Comparison of ENCODE assay signal across 1 cellular context in the genomic region with DNA sequence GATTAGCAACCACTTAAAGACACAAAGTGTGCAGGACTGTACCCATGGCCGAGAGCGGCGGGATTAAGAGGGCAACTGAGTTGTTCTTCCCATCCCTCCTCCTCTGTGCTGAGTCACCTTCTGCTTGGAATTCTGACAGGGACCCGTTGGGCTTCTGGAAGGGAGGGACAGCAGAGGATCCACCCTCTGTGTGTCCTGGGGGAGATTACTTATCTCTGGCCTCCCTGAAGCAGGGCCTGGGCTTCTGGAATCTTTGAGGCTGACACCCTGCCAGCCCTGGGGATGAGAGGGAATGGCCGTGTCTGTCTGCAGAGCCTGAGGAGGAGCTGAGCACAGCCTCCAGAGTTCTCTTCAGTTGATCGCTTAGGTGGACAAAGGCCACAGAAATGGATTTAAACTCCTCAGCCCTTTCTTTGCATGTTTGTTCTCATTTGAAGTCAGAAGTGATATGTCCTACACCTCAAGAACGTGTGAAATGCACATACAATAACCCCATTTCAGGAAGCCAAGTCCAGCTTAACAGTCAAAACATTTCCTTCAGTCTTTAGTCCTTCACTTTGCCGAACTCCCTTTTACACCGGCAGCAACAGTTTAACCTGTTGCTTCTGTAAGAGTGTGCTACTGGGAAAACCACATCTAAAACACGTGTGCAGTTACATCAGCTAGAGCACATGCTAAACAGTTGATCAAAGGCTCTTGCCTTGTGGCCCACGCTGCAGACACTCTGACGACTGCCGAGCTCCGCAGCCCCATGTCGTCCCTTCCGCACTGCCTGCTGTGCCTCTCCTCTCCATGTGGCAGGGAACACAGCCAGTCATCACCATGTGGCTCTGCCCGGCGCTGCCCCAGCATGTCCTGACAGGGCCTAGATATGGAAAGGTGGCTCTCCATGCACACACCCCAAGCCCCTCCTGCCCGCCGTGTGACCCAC.
TF ChIP-seq lines count a peak whose summit lies in the region.

No MANE protein-coding gene starts in this region.

TF ChIP-seq in K562, 482 proteins besides CTCF, POLR2A, EP300 and RAD21 (continued from another document and continues in another):
- TF ChIP-seq DNMT1 (IDR thresholded peaks at IDR 0.05) (no peak), MAFG (tag; conservative IDR thresholded peaks at IDR 0.05) (peak; percentile 72), TARDBP (IDR thresholded peaks at IDR 0.05) (no peak), ZNF431 (CRISPR knock-in tag; IDR thresholded peaks at IDR 0.05) (peak; percentile 80), HMG20B (CRISPR knock-in tag; IDR thresholded peaks at IDR 0.05) (no peak), SNIP1 (IDR thresholded peaks at IDR 0.05; ENCODE audit: low read depth) (no peak), SAFB (IDR thresholded peaks at IDR 0.05; ENCODE audit: borderline replicate concordance, low read depth, low read length) (no peak), CBFB (CRISPR knock-in tag; IDR thresholded peaks at IDR 0.05) (peak; percentile 56; the same call in 1 of the 2 replicates), HNRNPK (IDR thresholded peaks at IDR 0.05; ENCODE audit: low read depth, low read length, poor library complexity, severe bottlenecking) (no peak), ZNF717 (CRISPR knock-in tag; IDR thresholded peaks at IDR 0.05) (no peak), RBM39 (optimal IDR thresholded peaks at IDR 0.05; ENCODE audit: low read depth, low read length) (no peak), HIVEP1 (CRISPR knock-in tag; IDR thresholded peaks at IDR 0.05) (peak; percentile 74; the same call in 1 of the 2 replicates), ZFP36 (IDR thresholded peaks at IDR 0.05; ENCODE audit: low read depth, low read length, partially characterized antibody) (no peak), FOXM1 (IDR thresholded peaks at IDR 0.05; ENCODE audit: low read depth) (no peak), FOXM1 (CRISPR knock-in tag; IDR thresholded peaks at IDR 0.05; ENCODE audit: low read depth) (no peak), ZNF785 (CRISPR knock-in tag; IDR thresholded peaks at IDR 0.05) (no peak), SMAD3 (CRISPR knock-in tag; conservative IDR thresholded peaks at IDR 0.05) (0 out of 2 replicates have a peak, but pooled peaks have one; percentile 10), CXXC5 (CRISPR knock-in tag; IDR thresholded peaks at IDR 0.05) (peak; percentile 72), TCFL5 (CRISPR knock-in tag; conservative IDR thresholded peaks at IDR 0.05) (no peak), NFE2 (IDR thresholded peaks at IDR 0.05; ENCODE audit: low read depth) (peak; percentile 90), C11orf30 (IDR thresholded peaks at IDR 0.05; ENCODE audit: low read depth) (peak; percentile 76), TBL1XR1 (IDR thresholded peaks at IDR 0.05; ENCODE audit: low read length in 2 of 2) (0 out of 4 replicates have a peak, but pooled peaks of 1 of the 2 experiments have one; percentile 39), ZNF184 (CRISPR knock-in tag; IDR thresholded peaks at IDR 0.05) (no peak), TEAD4 (IDR thresholded peaks at IDR 0.05; ENCODE audit: low read length) (peak; percentile 79), TEAD4 (CRISPR knock-in tag; IDR thresholded peaks at IDR 0.05; ENCODE audit: borderline replicate concordance) (no peak), ESRRA (IDR thresholded peaks at IDR 0.05; ENCODE audit: borderline replicate concordance, low read depth) (0 out of 2 replicates have a peak, but pooled peaks have one; percentile 16), E2F3 (CRISPR knock-in tag; IDR thresholded peaks at IDR 0.05) (peak; percentile 82), FOXK2 (conservative IDR thresholded peaks at IDR 0.05 in 1 of 2, IDR thresholded peaks at IDR 0.05 in 1 of 2; ENCODE audit: low read depth in 2 of 2) (no peak), SMC3 (conservative IDR thresholded peaks at IDR 0.05; ENCODE audit: insufficient read depth, low read depth, low read length) (0 out of 2 replicates have a peak, but pooled peaks have one; percentile 11), SMARCB1 (IDR thresholded peaks at IDR 0.05; ENCODE audit: insufficient read length, low read depth) (no peak), TAF1 (IDR thresholded peaks at IDR 0.05; ENCODE audit: control insufficient read depth, extremely low read depth, insufficient read depth, low read length, severe bottlenecking) (no peak), TEAD1 (CRISPR knock-in tag; IDR thresholded peaks at IDR 0.05) (peak in 1 of 2 experiments; percentile 20; a peak in 1 of 4 replicates), ZNF77 (CRISPR knock-in tag; IDR thresholded peaks at IDR 0.05) (no peak), GATAD2B (IDR thresholded peaks at IDR 0.05; ENCODE audit: borderline replicate concordance) (0 out of 2 replicates have a peak, but pooled peaks have one; percentile 25), ZNF445 (CRISPR knock-in tag; IDR thresholded peaks at IDR 0.05; ENCODE audit: low read depth) (no peak), MAFF (IDR thresholded peaks at IDR 0.05; ENCODE audit: low read length) (peak; percentile 71; the same call in 1 of the 2 replicates), ZNF41 (CRISPR knock-in tag; conservative IDR thresholded peaks at IDR 0.05) (no peak; the same call in 1 of the 2 replicates)
- TF ChIP-seq, protein P1, sequence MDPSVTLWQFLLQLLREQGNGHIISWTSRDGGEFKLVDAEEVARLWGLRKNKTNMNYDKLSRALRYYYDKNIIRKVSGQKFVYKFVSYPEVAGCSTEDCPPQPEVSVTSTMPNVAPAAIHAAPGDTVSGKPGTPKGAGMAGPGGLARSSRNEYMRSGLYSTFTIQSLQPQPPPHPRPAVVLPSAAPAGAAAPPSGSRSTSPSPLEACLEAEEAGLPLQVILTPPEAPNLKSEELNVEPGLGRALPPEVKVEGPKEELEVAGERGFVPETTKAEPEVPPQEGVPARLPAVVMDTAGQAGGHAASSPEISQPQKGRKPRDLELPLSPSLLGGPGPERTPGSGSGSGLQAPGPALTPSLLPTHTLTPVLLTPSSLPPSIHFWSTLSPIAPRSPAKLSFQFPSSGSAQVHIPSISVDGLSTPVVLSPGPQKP (CRISPR knock-in tag; IDR thresholded peaks at IDR 0.05): no peak
- TF ChIP-seq, protein P2, sequence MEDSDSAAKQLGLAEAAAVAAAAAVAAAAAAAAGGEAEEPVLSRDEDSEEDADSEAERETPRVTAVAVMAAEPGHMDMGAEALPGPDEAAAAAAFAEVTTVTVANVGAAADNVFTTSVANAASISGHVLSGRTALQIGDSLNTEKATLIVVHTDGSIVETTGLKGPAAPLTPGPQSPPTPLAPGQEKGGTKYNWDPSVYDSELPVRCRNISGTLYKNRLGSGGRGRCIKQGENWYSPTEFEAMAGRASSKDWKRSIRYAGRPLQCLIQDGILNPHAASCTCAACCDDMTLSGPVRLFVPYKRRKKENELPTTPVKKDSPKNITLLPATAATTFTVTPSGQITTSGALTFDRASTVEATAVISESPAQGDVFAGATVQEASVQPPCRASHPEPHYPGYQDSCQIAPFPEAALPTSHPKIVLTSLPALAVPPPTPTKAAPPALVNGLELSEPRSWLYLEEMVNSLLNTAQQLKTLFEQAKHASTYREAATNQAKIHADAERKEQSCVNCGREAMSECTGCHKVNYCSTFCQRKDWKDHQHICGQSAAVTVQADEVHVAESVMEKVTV (CRISPR knock-in tag; IDR thresholded peaks at IDR 0.05): no peak
- TF ChIP-seq, protein P3, sequence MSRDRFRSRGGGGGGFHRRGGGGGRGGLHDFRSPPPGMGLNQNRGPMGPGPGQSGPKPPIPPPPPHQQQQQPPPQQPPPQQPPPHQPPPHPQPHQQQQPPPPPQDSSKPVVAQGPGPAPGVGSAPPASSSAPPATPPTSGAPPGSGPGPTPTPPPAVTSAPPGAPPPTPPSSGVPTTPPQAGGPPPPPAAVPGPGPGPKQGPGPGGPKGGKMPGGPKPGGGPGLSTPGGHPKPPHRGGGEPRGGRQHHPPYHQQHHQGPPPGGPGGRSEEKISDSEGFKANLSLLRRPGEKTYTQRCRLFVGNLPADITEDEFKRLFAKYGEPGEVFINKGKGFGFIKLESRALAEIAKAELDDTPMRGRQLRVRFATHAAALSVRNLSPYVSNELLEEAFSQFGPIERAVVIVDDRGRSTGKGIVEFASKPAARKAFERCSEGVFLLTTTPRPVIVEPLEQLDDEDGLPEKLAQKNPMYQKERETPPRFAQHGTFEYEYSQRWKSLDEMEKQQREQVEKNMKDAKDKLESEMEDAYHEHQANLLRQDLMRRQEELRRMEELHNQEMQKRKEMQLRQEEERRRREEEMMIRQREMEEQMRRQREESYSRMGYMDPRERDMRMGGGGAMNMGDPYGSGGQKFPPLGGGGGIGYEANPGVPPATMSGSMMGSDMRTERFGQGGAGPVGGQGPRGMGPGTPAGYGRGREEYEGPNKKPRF (IDR thresholded peaks at IDR 0.05; ENCODE audit: low read depth, low read length): no peak
- TF ChIP-seq, protein P4, sequence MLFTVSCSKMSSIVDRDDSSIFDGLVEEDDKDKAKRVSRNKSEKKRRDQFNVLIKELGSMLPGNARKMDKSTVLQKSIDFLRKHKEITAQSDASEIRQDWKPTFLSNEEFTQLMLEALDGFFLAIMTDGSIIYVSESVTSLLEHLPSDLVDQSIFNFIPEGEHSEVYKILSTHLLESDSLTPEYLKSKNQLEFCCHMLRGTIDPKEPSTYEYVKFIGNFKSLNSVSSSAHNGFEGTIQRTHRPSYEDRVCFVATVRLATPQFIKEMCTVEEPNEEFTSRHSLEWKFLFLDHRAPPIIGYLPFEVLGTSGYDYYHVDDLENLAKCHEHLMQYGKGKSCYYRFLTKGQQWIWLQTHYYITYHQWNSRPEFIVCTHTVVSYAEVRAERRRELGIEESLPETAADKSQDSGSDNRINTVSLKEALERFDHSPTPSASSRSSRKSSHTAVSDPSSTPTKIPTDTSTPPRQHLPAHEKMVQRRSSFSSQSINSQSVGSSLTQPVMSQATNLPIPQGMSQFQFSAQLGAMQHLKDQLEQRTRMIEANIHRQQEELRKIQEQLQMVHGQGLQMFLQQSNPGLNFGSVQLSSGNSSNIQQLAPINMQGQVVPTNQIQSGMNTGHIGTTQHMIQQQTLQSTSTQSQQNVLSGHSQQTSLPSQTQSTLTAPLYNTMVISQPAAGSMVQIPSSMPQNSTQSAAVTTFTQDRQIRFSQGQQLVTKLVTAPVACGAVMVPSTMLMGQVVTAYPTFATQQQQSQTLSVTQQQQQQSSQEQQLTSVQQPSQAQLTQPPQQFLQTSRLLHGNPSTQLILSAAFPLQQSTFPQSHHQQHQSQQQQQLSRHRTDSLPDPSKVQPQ (CRISPR knock-in tag; IDR thresholded peaks at IDR 0.05; ENCODE audit: borderline replicate concordance): peak; percentile 61; the same call in 1 of the 2 replicates
- TF ChIP-seq, protein P5, sequence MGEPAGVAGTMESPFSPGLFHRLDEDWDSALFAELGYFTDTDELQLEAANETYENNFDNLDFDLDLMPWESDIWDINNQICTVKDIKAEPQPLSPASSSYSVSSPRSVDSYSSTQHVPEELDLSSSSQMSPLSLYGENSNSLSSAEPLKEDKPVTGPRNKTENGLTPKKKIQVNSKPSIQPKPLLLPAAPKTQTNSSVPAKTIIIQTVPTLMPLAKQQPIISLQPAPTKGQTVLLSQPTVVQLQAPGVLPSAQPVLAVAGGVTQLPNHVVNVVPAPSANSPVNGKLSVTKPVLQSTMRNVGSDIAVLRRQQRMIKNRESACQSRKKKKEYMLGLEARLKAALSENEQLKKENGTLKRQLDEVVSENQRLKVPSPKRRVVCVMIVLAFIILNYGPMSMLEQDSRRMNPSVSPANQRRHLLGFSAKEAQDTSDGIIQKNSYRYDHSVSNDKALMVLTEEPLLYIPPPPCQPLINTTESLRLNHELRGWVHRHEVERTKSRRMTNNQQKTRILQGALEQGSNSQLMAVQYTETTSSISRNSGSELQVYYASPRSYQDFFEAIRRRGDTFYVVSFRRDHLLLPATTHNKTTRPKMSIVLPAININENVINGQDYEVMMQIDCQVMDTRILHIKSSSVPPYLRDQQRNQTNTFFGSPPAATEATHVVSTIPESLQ (CRISPR knock-in tag; IDR thresholded peaks at IDR 0.05): no peak
- TF ChIP-seq, protein P6, sequence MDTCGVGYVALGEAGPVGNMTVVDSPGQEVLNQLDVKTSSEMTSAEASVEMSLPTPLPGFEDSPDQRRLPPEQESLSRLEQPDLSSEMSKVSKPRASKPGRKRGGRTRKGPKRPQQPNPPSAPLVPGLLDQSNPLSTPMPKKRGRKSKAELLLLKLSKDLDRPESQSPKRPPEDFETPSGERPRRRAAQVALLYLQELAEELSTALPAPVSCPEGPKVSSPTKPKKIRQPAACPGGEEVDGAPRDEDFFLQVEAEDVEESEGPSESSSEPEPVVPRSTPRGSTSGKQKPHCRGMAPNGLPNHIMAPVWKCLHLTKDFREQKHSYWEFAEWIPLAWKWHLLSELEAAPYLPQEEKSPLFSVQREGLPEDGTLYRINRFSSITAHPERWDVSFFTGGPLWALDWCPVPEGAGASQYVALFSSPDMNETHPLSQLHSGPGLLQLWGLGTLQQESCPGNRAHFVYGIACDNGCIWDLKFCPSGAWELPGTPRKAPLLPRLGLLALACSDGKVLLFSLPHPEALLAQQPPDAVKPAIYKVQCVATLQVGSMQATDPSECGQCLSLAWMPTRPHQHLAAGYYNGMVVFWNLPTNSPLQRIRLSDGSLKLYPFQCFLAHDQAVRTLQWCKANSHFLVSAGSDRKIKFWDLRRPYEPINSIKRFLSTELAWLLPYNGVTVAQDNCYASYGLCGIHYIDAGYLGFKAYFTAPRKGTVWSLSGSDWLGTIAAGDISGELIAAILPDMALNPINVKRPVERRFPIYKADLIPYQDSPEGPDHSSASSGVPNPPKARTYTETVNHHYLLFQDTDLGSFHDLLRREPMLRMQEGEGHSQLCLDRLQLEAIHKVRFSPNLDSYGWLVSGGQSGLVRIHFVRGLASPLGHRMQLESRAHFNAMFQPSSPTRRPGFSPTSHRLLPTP (IDR thresholded peaks at IDR 0.05; ENCODE audit: borderline replicate concordance, extremely low read depth, insufficient read length): no peak
- TF ChIP-seq, protein P7, sequence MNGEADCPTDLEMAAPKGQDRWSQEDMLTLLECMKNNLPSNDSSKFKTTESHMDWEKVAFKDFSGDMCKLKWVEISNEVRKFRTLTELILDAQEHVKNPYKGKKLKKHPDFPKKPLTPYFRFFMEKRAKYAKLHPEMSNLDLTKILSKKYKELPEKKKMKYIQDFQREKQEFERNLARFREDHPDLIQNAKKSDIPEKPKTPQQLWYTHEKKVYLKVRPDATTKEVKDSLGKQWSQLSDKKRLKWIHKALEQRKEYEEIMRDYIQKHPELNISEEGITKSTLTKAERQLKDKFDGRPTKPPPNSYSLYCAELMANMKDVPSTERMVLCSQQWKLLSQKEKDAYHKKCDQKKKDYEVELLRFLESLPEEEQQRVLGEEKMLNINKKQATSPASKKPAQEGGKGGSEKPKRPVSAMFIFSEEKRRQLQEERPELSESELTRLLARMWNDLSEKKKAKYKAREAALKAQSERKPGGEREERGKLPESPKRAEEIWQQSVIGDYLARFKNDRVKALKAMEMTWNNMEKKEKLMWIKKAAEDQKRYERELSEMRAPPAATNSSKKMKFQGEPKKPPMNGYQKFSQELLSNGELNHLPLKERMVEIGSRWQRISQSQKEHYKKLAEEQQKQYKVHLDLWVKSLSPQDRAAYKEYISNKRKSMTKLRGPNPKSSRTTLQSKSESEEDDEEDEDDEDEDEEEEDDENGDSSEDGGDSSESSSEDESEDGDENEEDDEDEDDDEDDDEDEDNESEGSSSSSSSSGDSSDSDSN (IDR thresholded peaks at IDR 0.05; ENCODE audit: borderline replicate concordance in 1 of 2, low read depth in 2 of 2, low read length in 2 of 2): 0 out of 4 replicates have a peak, but pooled peaks have one; percentile 43 to 61
- TF ChIP-seq, protein P8, sequence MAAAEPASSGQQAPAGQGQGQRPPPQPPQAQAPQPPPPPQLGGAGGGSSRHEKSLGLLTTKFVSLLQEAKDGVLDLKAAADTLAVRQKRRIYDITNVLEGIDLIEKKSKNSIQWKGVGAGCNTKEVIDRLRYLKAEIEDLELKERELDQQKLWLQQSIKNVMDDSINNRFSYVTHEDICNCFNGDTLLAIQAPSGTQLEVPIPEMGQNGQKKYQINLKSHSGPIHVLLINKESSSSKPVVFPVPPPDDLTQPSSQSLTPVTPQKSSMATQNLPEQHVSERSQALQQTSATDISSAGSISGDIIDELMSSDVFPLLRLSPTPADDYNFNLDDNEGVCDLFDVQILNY (CRISPR knock-in tag; IDR thresholded peaks at IDR 0.05): 0 out of 2 replicates have a peak, but pooled peaks have one; percentile 20
